Comparison of ENCODE assay signal across 22 cellular contexts in the genomic region with DNA sequence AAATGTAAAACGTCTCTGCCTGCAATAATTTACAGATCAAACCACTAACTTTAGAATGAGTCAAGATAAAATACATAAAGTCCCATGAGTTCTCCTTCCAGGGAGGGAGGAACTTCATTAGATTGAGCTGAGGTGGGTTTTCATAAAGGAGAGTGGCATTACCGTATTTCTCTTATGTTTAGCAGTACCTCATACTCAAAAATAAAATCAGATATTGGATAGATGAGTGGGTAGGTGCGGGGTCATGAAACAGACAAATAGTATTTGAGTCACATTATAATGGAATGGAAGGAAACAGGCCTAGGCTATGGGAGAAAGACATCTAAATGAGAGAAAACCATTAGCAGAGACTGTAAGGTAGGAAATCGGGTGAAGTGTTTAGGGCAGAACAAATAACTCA.
DNase-seq lines count a peak whose midpoint lies in the region; ATAC-seq and TF ChIP-seq lines count a peak whose summit lies in the region.
"Had no signal": no experiment of that assay in that cellular context is flagged by ENCODE, and none has a peak within 500 bp of the region (broad histone marks: within the 10 kb centered on the region; RNA-seq: fewer than 3 reads in every experiment).

No MANE protein-coding gene starts in this region.

- H3K27me3 ChIP-seq in SK-N-SH (ENCODE audit: insufficient read depth) = no peaks in the 10 kb centered on the region
- H3K27me3 ChIP-seq in GM23338 (ENCODE audit: insufficient read depth) = no peaks in the 10 kb centered on the region
- H3K27me3 ChIP-seq: BLaER1 treated with 17β-estradiol and CSF1 and Interleukin-3, amounts not matched to agents 10 nM and 100 nM had no signal

- H2AFZ ChIP-seq in SK-N-SH (ENCODE audit: low read depth) (peak overlapping the region; percentile 39; the same call in 1 of the 2 replicates), GM23338 (peak overlapping the region; percentile 40; the same call in 1 of the 2 replicates)

- H3K4me1 ChIP-seq in SK-N-SH (ENCODE audit: control insufficient read depth in 1 of 2, insufficient read depth in 2 of 2, low read depth in 1 of 2, low read length in 1 of 2) (no peaks in the 10 kb centered on the region), GM23338 (ENCODE audit: insufficient read depth) (no peaks in the 10 kb centered on the region)
- H3K4me1 ChIP-seq: A549; BLaER1 treated with 17β-estradiol and CSF1 and Interleukin-3, amounts not matched to agents 10 nM and 100 nM had no signal

- H3K9me2 ChIP-seq in SK-N-SH (no peaks in the 10 kb centered on the region), GM23338 (ENCODE audit: insufficient read depth) (no peaks in the 10 kb centered on the region)

- H3K4me3 ChIP-seq in SK-N-SH (ENCODE audit: low read depth in 2 of 2, low read length in 1 of 2) (no peak overlapping the region), GM23338 (no peak overlapping the region)
- H3K4me3 ChIP-seq: A549; BLaER1 treated with 17β-estradiol and CSF1 and Interleukin-3, amounts not matched to agents 10 nM and 100 nM had no signal

- no peak overlapping the region for H3K9ac ChIP-seq in SK-N-SH
- H3K9ac ChIP-seq: BLaER1 treated with 17β-estradiol and CSF1 and Interleukin-3, amounts not matched to agents 10 nM and 100 nM had no signal

- H3K36me3 ChIP-seq in SK-N-SH (replicated peaks in 1 of 2; ENCODE audit: control insufficient read depth in 1 of 2, insufficient read depth in 2 of 2, low read length in 1 of 2) = no peaks in the 10 kb centered on the region
- H3K36me3 ChIP-seq in GM23338 (ENCODE audit: insufficient read depth) = no peaks in the 10 kb centered on the region
- H3K36me3 ChIP-seq: BLaER1 treated with 17β-estradiol and CSF1 and Interleukin-3, amounts not matched to agents 10 nM and 100 nM had no signal

- DNase-seq in SK-N-SH (no peak), GM23338 (ENCODE audit: low spot score) (no peak), nephron progenitor cell (no peak), medulla oblongata (ENCODE audit: extremely low spot score) (no peak), chondrocyte (ENCODE audit: low spot score) (no peak)
- DNase-seq: AML-193; CD4-positive, alpha-beta T cell; CD8-positive, alpha-beta T cell; COR-L47; DMS 273 treated with DMSO at 0.1 percent for 48 hours; DMS153; DMS53; DMS79; DND-41; EL; GDM1 had no signal

- H3K4me3 Mint-ChIP-seq in GM23338 (no peak overlapping the region), nephron progenitor cell (no peak overlapping the region), chondrocyte (ENCODE audit: unreplicated experiment) (no peak overlapping the region)
- H3K4me3 Mint-ChIP-seq: B cell; CD4-positive, alpha-beta T cell; CD8-positive, alpha-beta T cell had no signal

- POLR2A ChIA-PET in SK-N-SH (lab: Yijun Ruan, JAX) = no interaction called here

- H3K79me2 ChIP-seq in SK-N-SH (ENCODE audit: insufficient read depth) (no peaks in the 10 kb centered on the region), GM23338 (replicated peaks; ENCODE audit: insufficient read depth) (no peaks in the 10 kb centered on the region)

- CTCF ChIA-PET in SK-N-SH (lab: Yijun Ruan, JAX) = no interaction called here

- H3K9me3 ChIP-seq in SK-N-SH = no peaks in the 10 kb centered on the region
- H3K9me3 ChIP-seq: A549 had no signal

- TF ChIP-seq EP300 in SK-N-SH (IDR thresholded peaks at IDR 0.05; ENCODE audit: borderline replicate concordance in 1 of 2, low read depth in 1 of 2, low read length in 1 of 2) = no peak

- TF ChIP-seq CTCF in SK-N-SH (IDR thresholded peaks at IDR 0.05) (no peak), GM23338 (conservative IDR thresholded peaks at IDR 0.05; ENCODE audit: low read depth in 2 of 2) (no peak), nephron progenitor cell (IDR thresholded peaks at IDR 0.05) (no peak), chondrocyte (IDR thresholded peaks at IDR 0.05) (no peak)

- H4K20me1 ChIP-seq in SK-N-SH (ENCODE audit: insufficient read depth) = no peaks in the 10 kb centered on the region
- H4K20me1 ChIP-seq in GM23338 (replicated peaks; ENCODE audit: insufficient read depth) = no peaks in the 10 kb centered on the region
- H4K20me1 ChIP-seq: BLaER1 treated with 17β-estradiol and CSF1 and Interleukin-3, amounts not matched to agents 10 nM and 100 nM had no signal

- 37% methylated on average over 4 of the region's 4 CpGs for whole genome bisulfite sequencing in SK-N-SH (ENCODE audit: low lambda C conversion rate)

- H3K4me1 Mint-ChIP-seq in GM23338 = no peaks in the 10 kb centered on the region
- H3K4me1 Mint-ChIP-seq in nephron progenitor cell = no peaks in the 10 kb centered on the region
- no peaks in the 10 kb centered on the region for H3K4me1 Mint-ChIP-seq in chondrocyte (ENCODE audit: low read depth)
- H3K4me1 Mint-ChIP-seq: B cell had no signal

- no peak for TF ChIP-seq RAD21 in SK-N-SH (IDR thresholded peaks at IDR 0.05; ENCODE audit: low read length)

- no peaks in the 10 kb centered on the region for H3K36me3 Mint-ChIP-seq in GM23338 (ENCODE audit: low read depth)
- no peaks in the 10 kb centered on the region for H3K36me3 Mint-ChIP-seq in nephron progenitor cell (ENCODE audit: low read depth)
- H3K36me3 Mint-ChIP-seq in chondrocyte (ENCODE audit: low read depth) = no peaks in the 10 kb centered on the region
- H3K36me3 Mint-ChIP-seq: CD8-positive, alpha-beta T cell had no signal

- no peak for ATAC-seq in SK-N-SH treated with all-trans-retinoic acid at 6 μM for 48 hours
- ATAC-seq in GM23338 = no peak
- ATAC-seq: A549; CD8-positive, alpha-beta T cell had no signal

- no peak overlapping the region for H3K27ac Mint-ChIP-seq in GM23338
- H3K27ac Mint-ChIP-seq in nephron progenitor cell = peak overlapping the region; percentile 7
- H3K27ac Mint-ChIP-seq in chondrocyte (ENCODE audit: unreplicated experiment) = no peak overlapping the region
- H3K27ac Mint-ChIP-seq: B cell; CD4-positive, alpha-beta T cell; CD8-positive, alpha-beta T cell had no signal

- H3K27ac ChIP-seq in SK-N-SH (ENCODE audit: low read depth in 2 of 2, low read length in 1 of 2) (no peak overlapping the region), GM23338 (ENCODE audit: low read depth) (no peak overlapping the region)
- H3K27ac ChIP-seq: 22Rv1; A549; BLaER1 treated with 17β-estradiol and CSF1 and Interleukin-3, amounts not matched to agents 10 nM and 100 nM; C4-2B had no signal

- no peak overlapping the region for H3K4me2 ChIP-seq in SK-N-SH
- no peak overlapping the region for H3K4me2 ChIP-seq in GM23338
- H3K4me2 ChIP-seq: A549; BLaER1 treated with 17β-estradiol and CSF1 and Interleukin-3, amounts not matched to agents 10 nM and 100 nM had no signal

- H3K9me3 Mint-ChIP-seq in GM23338 = no peaks in the 10 kb centered on the region
- no peaks in the 10 kb centered on the region for H3K9me3 Mint-ChIP-seq in nephron progenitor cell
- no peaks in the 10 kb centered on the region for H3K9me3 Mint-ChIP-seq in chondrocyte (ENCODE audit: low read depth)
- H3K9me3 Mint-ChIP-seq: CD4-positive, alpha-beta T cell; CD8-positive, alpha-beta T cell had no signal

- no peaks in the 10 kb centered on the region for H3F3A ChIP-seq in SK-N-SH (replicated peaks; ENCODE audit: insufficient read depth)
- H3F3A ChIP-seq in GM23338 (replicated peaks; ENCODE audit: low read depth) = no peaks in the 10 kb centered on the region

- H3K27me3 Mint-ChIP-seq in GM23338 (ENCODE audit: insufficient read depth, low read depth, poor library complexity) (peaks cover 1% of the 10 kb centered on the region), nephron progenitor cell (ENCODE audit: low read depth, poor library complexity) (peaks cover 4% of the 10 kb centered on the region), chondrocyte (ENCODE audit: low read depth) (no peaks in the 10 kb centered on the region)
- H3K27me3 Mint-ChIP-seq: B cell; CD4-positive, alpha-beta T cell had no signal

TF ChIP-seq in SK-N-SH, 30 proteins besides CTCF, POLR2A, EP300 and RAD21 (continues in another document):
- TF ChIP-seq SIN3A (IDR thresholded peaks at IDR 0.05; ENCODE audit: borderline replicate concordance, low read depth, low read length) (no peak), MXI1 (IDR thresholded peaks at IDR 0.05; ENCODE audit: low read depth, low read length) (no peak), GABPA (IDR thresholded peaks at IDR 0.05; ENCODE audit: low read depth) (no peak)

TF ChIP-seq in SK-N-SH treated with all-trans-retinoic acid at 6 μM for 48 hours, 23 proteins besides CTCF, POLR2A, EP300 and RAD21 (continues in another document):
- TF ChIP-seq ZFP3 (CRISPR knock-in tag; IDR thresholded peaks at IDR 0.05) (no peak), ISL1 (CRISPR knock-in tag; IDR thresholded peaks at IDR 0.05) (no peak)
- TF ChIP-seq, protein P1, sequence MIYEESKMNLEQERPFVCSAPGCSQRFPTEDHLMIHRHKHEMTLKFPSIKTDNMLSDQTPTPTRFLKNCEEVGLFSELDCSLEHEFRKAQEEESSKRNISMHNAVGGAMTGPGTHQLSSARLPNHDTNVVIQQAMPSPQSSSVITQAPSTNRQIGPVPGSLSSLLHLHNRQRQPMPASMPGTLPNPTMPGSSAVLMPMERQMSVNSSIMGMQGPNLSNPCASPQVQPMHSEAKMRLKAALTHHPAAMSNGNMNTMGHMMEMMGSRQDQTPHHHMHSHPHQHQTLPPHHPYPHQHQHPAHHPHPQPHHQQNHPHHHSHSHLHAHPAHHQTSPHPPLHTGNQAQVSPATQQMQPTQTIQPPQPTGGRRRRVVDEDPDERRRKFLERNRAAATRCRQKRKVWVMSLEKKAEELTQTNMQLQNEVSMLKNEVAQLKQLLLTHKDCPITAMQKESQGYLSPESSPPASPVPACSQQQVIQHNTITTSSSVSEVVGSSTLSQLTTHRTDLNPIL (CRISPR knock-in tag; IDR thresholded peaks at IDR 0.05; ENCODE audit: low read depth) = no peak

TF ChIP-seq in GM23338, 12 proteins besides CTCF, POLR2A, EP300 and RAD21 (continues in another document):
- TF ChIP-seq EZH2phosphoT487 (IDR thresholded peaks at IDR 0.05; ENCODE audit: unreplicated experiment) (no peak), JUNB (IDR thresholded peaks at IDR 0.05; ENCODE audit: unreplicated experiment) (no peak), NANOG (IDR thresholded peaks at IDR 0.05; ENCODE audit: borderline replicate concordance) (no peak)
